In the genomic region with DNA sequence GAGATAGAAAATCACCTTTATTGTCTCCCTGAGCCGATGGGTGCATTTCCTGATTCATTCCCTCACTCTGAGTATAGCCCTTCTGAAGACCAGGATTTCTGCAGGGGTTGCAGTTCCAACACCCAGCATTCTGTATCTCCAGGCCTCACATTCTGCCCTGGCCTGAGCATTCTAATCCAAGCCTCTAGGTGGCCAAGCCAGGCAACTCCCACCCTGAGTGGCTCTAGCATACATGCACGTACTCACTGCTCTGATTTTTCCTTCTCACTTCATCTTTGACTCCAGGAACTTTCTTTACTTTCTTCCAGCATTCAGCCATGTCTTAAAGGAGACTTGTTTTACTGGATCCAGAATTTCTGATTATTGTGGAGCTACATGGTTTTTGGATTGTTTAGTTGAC, we compare ENCODE assay signal across 8 cellular contexts.
DNase-seq lines count a peak whose midpoint lies in the region; ATAC-seq and TF ChIP-seq lines count a peak whose summit lies in the region.

No MANE protein-coding gene starts in this region.

- H3K27me3 ChIP-seq in RWPE2 (ENCODE audit: insufficient read depth, poor library complexity, severe bottlenecking) (no peaks in the 10 kb centered on the region), gastroesophageal sphincter (no peaks in the 10 kb centered on the region), gastrocnemius medialis (no peaks in the 10 kb centered on the region)

- TF ChIP-seq CTCF in RWPE2 (IDR thresholded peaks at IDR 0.05; ENCODE audit: poor library complexity, severe bottlenecking) (peak; percentile 42), gastroesophageal sphincter (IDR thresholded peaks at IDR 0.05) (peak in 3 of 4 experiments; percentile 29 to 47 (median 32)), gastrocnemius medialis (IDR thresholded peaks at IDR 0.05 in 4 of 5, conservative IDR thresholded peaks at IDR 0.05 in 1 of 5) (peak in 2 of 5 experiments; percentile 7 to 33)

- no peak overlapping the region for H3K27ac Mint-ChIP-seq in stimulated activated naive B cell treated with anti-CD40 and anti-IgM and Interleukin-4, amounts not matched to agents 10 μg/mL and 1 μg/mL and 100 μg/mL, for 72 hours

- DNase-seq in DMS53 (lab: John Stamatoyannopoulos, UW) = peak; percentile 78
- DNase-seq in RWPE2 (ENCODE audit: low spot score) = no peak
- DNase-seq in stimulated activated naive B cell treated with anti-CD40 and anti-IgM and Interleukin-4, amounts not matched to agents 10 μg/mL and 1 μg/mL and 100 μg/mL, for 72 hours = no peak
- DNase-seq in gastrocnemius medialis = no peak

- in situ Hi-C loops in gastrocnemius medialis (cut with MboI; ENCODE audit: low sequenced_read_pairs in 4 of 4) = loop anchor here (5.0 to 25.0 kb wide), 8 partner anchors 334 to 569 kb away; no protein-coding TSS in a partner anchor

- H3K36me3 Mint-ChIP-seq in stimulated activated naive B cell treated with anti-CD40 and anti-IgM and Interleukin-4, amounts not matched to agents 10 μg/mL and 1 μg/mL and 100 μg/mL, for 72 hours = peaks cover 0 to 4% of the 10 kb centered on the region in 2 donors

- no peak overlapping the region for H3K4me3 Mint-ChIP-seq in stimulated activated naive B cell treated with anti-CD40 and anti-IgM and Interleukin-4, amounts not matched to agents 10 μg/mL and 1 μg/mL and 100 μg/mL, for 72 hours

- H3K4me1 Mint-ChIP-seq in stimulated activated naive B cell treated with anti-CD40 and anti-IgM and Interleukin-4, amounts not matched to agents 10 μg/mL and 1 μg/mL and 100 μg/mL, for 72 hours = peaks cover 13 to 25% of the 10 kb centered on the region in 2 donors

- H3K9me3 ChIP-seq in RWPE2 (ENCODE audit: severe bottlenecking) = no peaks in the 10 kb centered on the region
- peaks cover 0 to 2% (median 0%) of the 10 kb centered on the region in 3 donors for H3K9me3 ChIP-seq in gastroesophageal sphincter
- no peaks in the 10 kb centered on the region for H3K9me3 ChIP-seq in gastrocnemius medialis

- H3K4me3 ChIP-seq in RWPE2 (ENCODE audit: severe bottlenecking) = no peak overlapping the region
- no peak overlapping the region for H3K4me3 ChIP-seq in gastroesophageal sphincter
- no peak overlapping the region for H3K4me3 ChIP-seq in gastrocnemius medialis

- ATAC-seq in GM19025 (IDR thresholded peaks at IDR 0.05; ENCODE audit: low read depth, unreplicated experiment) (peak; percentile 43), HG03521 (IDR thresholded peaks at IDR 0.05; ENCODE audit: unreplicated experiment) (peak; percentile 84), RWPE2 (ENCODE audit: low read depth) (peak; percentile 72; the same call in 2 of the 3 replicates), gastroesophageal sphincter (no peak), HG03039 (IDR thresholded peaks at IDR 0.05; ENCODE audit: unreplicated experiment) (no peak), gastrocnemius medialis (no peak)
- ATAC-seq in stimulated activated naive B cell treated with anti-CD40 and anti-IgM and Interleukin-4, amounts not matched to agents 10 μg/mL and 1 μg/mL and 100 μg/mL, for 72 hours (replicated peaks) = peak; percentile 74 to 76

- no peak for TF ChIP-seq POLR2A in gastroesophageal sphincter (IDR thresholded peaks at IDR 0.05)
- no peak for TF ChIP-seq POLR2A in gastrocnemius medialis (IDR thresholded peaks at IDR 0.05)

- H3K4me1 ChIP-seq in RWPE2 (ENCODE audit: insufficient read depth, poor library complexity, severe bottlenecking) (no peaks in the 10 kb centered on the region), gastroesophageal sphincter (peaks cover 0 to 6% (median 0%) of the 10 kb centered on the region in 3 donors), gastrocnemius medialis (no peaks in the 10 kb centered on the region)

- H3K27me3 Mint-ChIP-seq in stimulated activated naive B cell treated with anti-CD40 and anti-IgM and Interleukin-4, amounts not matched to agents 10 μg/mL and 1 μg/mL and 100 μg/mL, for 72 hours = no peaks in the 10 kb centered on the region

- H3K36me3 ChIP-seq in RWPE2 (ENCODE audit: low read depth) (no peaks in the 10 kb centered on the region), gastroesophageal sphincter (no peaks in the 10 kb centered on the region), gastrocnemius medialis (no peaks in the 10 kb centered on the region)

- peaks cover 5 to 6% of the 10 kb centered on the region in 2 donors for H3K9me3 Mint-ChIP-seq in stimulated activated naive B cell treated with anti-CD40 and anti-IgM and Interleukin-4, amounts not matched to agents 10 μg/mL and 1 μg/mL and 100 μg/mL, for 72 hours

- whole genome bisulfite sequencing in gastroesophageal sphincter (ENCODE audit: low coverage in 1 of 2), 2 donors = 85 to 87% methylated on average over 2 of the region's 2 CpGs

- no peak for TF ChIP-seq EP300 in gastroesophageal sphincter (IDR thresholded peaks at IDR 0.05)

- no peak overlapping the region for H3K27ac ChIP-seq in RWPE2 (ENCODE audit: poor library complexity, severe bottlenecking)
- no peak overlapping the region for H3K27ac ChIP-seq in gastroesophageal sphincter
- H3K27ac ChIP-seq in gastrocnemius medialis = no peak overlapping the region

- intact Hi-C loops in gastrocnemius medialis (cut with DNase I; ENCODE audit: low total_unique reads) = no loop called here

Comparison
In these comparisons a context has a peak if more than half of its experiments do, and no peak if none do; other contexts are left out.
1. ATAC-seq: peak in GM19025 (single experiment), HG03521 (single experiment), RWPE2 (single experiment) and stimulated activated naive B cell treated with anti-CD40 and anti-IgM and Interleukin-4, amounts not matched to agents 10 μg/mL and 1 μg/mL and 100 μg/mL, for 72 hours (2 of 2); none in gastroesophageal sphincter (single experiment), HG03039 (single experiment) and gastrocnemius medialis (0 of 2).